In genomic region chr1:110164951-110165350, GRCh38 we compare ENCODE assay signal across 3 cellular contexts.
TF ChIP-seq lines count a peak whose summit lies in the region.

No MANE protein-coding gene starts in this region.

TF ChIP-seq in SK-N-SH, 30 proteins besides CTCF, POLR2A, EP300 and RAD21:
- TF ChIP-seq GATA2 (CRISPR knock-in tag; IDR thresholded peaks at IDR 0.05), result 0 out of 2 replicates have a peak, but pooled peaks have one; percentile 8
- no peak for TF ChIP-seq FOXJ3 (CRISPR knock-in tag; IDR thresholded peaks at IDR 0.05)

TF ChIP-seq in SK-N-SH treated with all-trans-retinoic acid at 6 μM for 48 hours, 23 proteins besides CTCF, POLR2A, EP300 and RAD21:
- TF ChIP-seq OSR1 (CRISPR knock-in tag; IDR thresholded peaks at IDR 0.05) (no peak), ARNTL (CRISPR knock-in tag; IDR thresholded peaks at IDR 0.05; ENCODE audit: borderline replicate concordance, low read depth) (no peak)

TF ChIP-seq in HepG2, 621 proteins besides CTCF, POLR2A, EP300 and RAD21:
- TF ChIP-seq ZNF687 (CRISPR knock-in tag; IDR thresholded peaks at IDR 0.05), result no peak
- peak; percentile 80 for TF ChIP-seq CEBPG (CRISPR knock-in tag; IDR thresholded peaks at IDR 0.05)
- no peak for TF ChIP-seq HNRNPK (IDR thresholded peaks at IDR 0.05; ENCODE audit: low read depth, low read length, poor library complexity, severe bottlenecking)
- peak; percentile 92 for TF ChIP-seq CEBPB (IDR thresholded peaks at IDR 0.05; ENCODE audit: borderline replicate concordance, low read depth, low read length)
TF ChIP-seq in HepG2: peak in this region for 2.
